ENCODE assay signal across 1 cellular context in the genomic region with DNA sequence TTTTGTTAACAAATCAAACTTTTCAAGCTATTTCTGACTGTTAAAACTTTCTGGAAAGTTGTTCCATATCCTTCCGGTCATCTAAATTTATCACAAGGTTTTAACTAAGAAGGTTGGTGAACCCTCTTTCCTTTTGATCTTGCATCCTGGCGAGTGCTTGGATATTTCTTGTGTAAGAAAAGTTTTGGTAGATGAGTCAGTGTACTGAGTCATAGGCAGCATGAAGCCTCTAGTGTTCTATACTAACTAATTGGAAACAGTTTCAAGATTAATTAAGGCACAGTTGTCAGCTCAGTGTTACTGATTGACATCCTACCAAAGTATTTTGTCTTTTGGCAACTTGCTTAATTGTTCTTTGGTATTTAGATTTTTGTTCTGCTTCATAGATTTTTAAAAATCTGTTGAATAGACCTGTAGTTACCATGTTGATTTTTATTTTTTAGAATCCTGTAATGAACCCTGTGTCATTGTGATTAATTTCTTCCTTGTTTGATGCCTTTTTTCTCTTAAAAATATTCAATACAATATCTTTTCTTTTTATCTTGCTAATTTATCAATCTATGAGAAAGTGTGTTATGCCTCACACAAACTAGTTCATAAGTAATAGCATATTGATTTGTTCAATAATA.
A peak's percentile ranks its signal among the peaks of the same experiment; 100 is the strongest.
TF ChIP-seq lines count a peak whose summit lies in the region.

No MANE protein-coding gene starts in this region.

TF ChIP-seq in IMR-90, 13 proteins besides CTCF, POLR2A, EP300 and RAD21:
- peak; percentile 89 for TF ChIP-seq CEBPB (IDR thresholded peaks at IDR 0.05; ENCODE audit: low read depth, low read length)
- TF ChIP-seq FOS (IDR thresholded peaks at IDR 0.05; ENCODE audit: low read depth, low read length) = peak; percentile 93
- TF ChIP-seq, protein P1, sequence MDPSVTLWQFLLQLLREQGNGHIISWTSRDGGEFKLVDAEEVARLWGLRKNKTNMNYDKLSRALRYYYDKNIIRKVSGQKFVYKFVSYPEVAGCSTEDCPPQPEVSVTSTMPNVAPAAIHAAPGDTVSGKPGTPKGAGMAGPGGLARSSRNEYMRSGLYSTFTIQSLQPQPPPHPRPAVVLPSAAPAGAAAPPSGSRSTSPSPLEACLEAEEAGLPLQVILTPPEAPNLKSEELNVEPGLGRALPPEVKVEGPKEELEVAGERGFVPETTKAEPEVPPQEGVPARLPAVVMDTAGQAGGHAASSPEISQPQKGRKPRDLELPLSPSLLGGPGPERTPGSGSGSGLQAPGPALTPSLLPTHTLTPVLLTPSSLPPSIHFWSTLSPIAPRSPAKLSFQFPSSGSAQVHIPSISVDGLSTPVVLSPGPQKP (IDR thresholded peaks at IDR 0.05; ENCODE audit: borderline replicate concordance, low read depth, low read length) = no peak
- no peak for TF ChIP-seq SMC3 (IDR thresholded peaks at IDR 0.05; ENCODE audit: low read depth, low read length)
- TF ChIP-seq, protein P2, sequence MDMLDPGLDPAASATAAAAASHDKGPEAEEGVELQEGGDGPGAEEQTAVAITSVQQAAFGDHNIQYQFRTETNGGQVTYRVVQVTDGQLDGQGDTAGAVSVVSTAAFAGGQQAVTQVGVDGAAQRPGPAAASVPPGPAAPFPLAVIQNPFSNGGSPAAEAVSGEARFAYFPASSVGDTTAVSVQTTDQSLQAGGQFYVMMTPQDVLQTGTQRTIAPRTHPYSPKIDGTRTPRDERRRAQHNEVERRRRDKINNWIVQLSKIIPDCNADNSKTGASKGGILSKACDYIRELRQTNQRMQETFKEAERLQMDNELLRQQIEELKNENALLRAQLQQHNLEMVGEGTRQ (IDR thresholded peaks at IDR 0.05; ENCODE audit: low read depth, low read length) = no peak
- TF ChIP-seq MAZ (IDR thresholded peaks at IDR 0.05; ENCODE audit: borderline replicate concordance, low read depth, low read length) = no peak
- TF ChIP-seq NFE2L2 (IDR thresholded peaks at IDR 0.05; ENCODE audit: low read depth, low read length) = no peak
- no peak for TF ChIP-seq RCOR1 (IDR thresholded peaks at IDR 0.05; ENCODE audit: insufficient replicate concordance, low read length)
- TF ChIP-seq RFX5 (IDR thresholded peaks at IDR 0.05; ENCODE audit: low read depth, low read length) = no peak
- TF ChIP-seq CHD1 (IDR thresholded peaks at IDR 0.05; ENCODE audit: low read depth, low read length) = 0 out of 2 replicates have a peak, but pooled peaks have one; percentile 41
- TF ChIP-seq MXI1 (IDR thresholded peaks at IDR 0.05; ENCODE audit: borderline replicate concordance, low read depth, low read length) = no peak
- TF ChIP-seq MAFK (IDR thresholded peaks at IDR 0.05; ENCODE audit: low read depth, low read length) = no peak
- peak; percentile 56; the same call in 1 of the 2 replicates for TF ChIP-seq BHLHE40 (IDR thresholded peaks at IDR 0.05; ENCODE audit: low read depth, low read length)
